ENCODE assay signal across 13 cellular contexts in the genomic region with DNA sequence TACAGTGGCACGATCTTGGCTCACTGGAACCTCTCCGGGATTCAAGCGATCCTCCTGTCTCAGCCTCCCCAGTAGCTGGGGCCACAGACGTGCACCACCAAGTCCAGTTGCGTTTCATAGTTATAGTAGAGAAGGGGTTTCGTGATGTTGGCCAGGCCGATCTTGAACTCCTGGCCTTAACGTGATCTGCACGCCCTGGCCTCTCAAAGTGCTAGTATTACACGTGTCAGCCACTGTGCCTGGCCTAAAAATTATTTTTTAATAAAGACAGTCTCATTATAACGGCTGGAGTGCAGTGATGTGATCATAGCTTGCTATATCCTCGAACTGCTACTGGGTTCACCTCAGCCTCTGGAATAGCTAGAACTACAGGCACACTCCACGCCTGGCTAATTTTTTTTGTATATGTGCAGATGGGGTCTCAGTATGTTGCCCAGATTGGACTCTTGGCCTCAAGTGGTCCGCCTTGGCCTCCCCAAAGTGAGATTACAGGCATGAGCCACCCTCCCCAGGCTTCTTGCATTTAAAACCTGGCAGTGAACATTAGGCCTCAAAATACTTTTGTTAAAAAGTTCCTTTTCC. TPM values are rescaled to one million over a fixed set of nuclear protein-coding genes. Genes with fewer than 3 reads are reported as not detected.
DNase-seq lines count a peak whose midpoint lies in the region; ATAC-seq and TF ChIP-seq lines count a peak whose summit lies in the region.
"Had no signal": no experiment of that assay in that cellular context is flagged by ENCODE, and none has a peak within 500 bp of the region (broad histone marks: within the 10 kb centered on the region; RNA-seq: fewer than 3 reads in every experiment).

No MANE protein-coding gene starts in this region.

- H3K36me3 ChIP-seq in Loucy (ENCODE audit: insufficient read depth, low read length): peaks cover 66% of the 10 kb centered on the region
- peaks cover 0 to 69% (median 56%) of the 10 kb centered on the region in 6 donors for H3K36me3 ChIP-seq in spleen

- no peak overlapping the region for H3K27ac ChIP-seq in spleen
- H3K27ac ChIP-seq: psoas muscle had no signal

- H3F3A ChIP-seq in Loucy (ENCODE audit: low read depth): no peaks in the 10 kb centered on the region

- H3K4me1 Mint-ChIP-seq in activated naive CD4-positive, alpha-beta T cell treated with anti-CD3 and anti-CD28 coated beads for 36 hours (ENCODE audit: low read depth): peaks cover 64% of the 10 kb centered on the region
- peaks cover 79% of the 10 kb centered on the region for H3K4me1 Mint-ChIP-seq in activated naive CD8-positive, alpha-beta T cell treated with anti-CD3 and anti-CD28 coated beads for 36 hours

- H3K27me3 Mint-ChIP-seq in activated naive CD4-positive, alpha-beta T cell treated with anti-CD3 and anti-CD28 coated beads for 36 hours (ENCODE audit: low read depth): no peaks in the 10 kb centered on the region
- H3K27me3 Mint-ChIP-seq in activated naive CD8-positive, alpha-beta T cell treated with anti-CD3 and anti-CD28 coated beads for 36 hours: peaks cover 25% of the 10 kb centered on the region
- H3K27me3 Mint-ChIP-seq: dendritic cell treated with granulocyte-macrophage colony-stimulating factor and Interleukin-4, amounts not matched to agents 40 ng/mL and 50 ng/mL, for 4 days had no signal

- peak overlapping the region; percentile 96 for H3K4me3 ChIP-seq in Loucy (ENCODE audit: low read length, poor library complexity, severe bottlenecking)
- H3K4me3 ChIP-seq in spleen: no peak overlapping the region
- H3K4me3 ChIP-seq: psoas muscle had no signal

- no peaks in the 10 kb centered on the region for H3K9me2 ChIP-seq in Loucy (replicated peaks; ENCODE audit: low read depth, low read length)

- ATAC-seq in HG02623 (IDR thresholded peaks at IDR 0.05; ENCODE audit: unreplicated experiment) (no peak), GM21360 (IDR thresholded peaks at IDR 0.05; ENCODE audit: unreplicated experiment) (no peak)
- ATAC-seq: psoas muscle had no signal

- H3K79me2 ChIP-seq in Loucy (ENCODE audit: insufficient read depth, low read length): peaks cover 94% of the 10 kb centered on the region

- H3K36me3 Mint-ChIP-seq in activated naive CD4-positive, alpha-beta T cell treated with anti-CD3 and anti-CD28 coated beads for 36 hours (ENCODE audit: low read depth): peaks cover 75% of the 10 kb centered on the region
- peaks cover 88% of the 10 kb centered on the region for H3K36me3 Mint-ChIP-seq in activated naive CD8-positive, alpha-beta T cell treated with anti-CD3 and anti-CD28 coated beads for 36 hours

- no peak for DNase-seq in activated naive CD4-positive, alpha-beta T cell treated with anti-CD3 and anti-CD28 coated beads for 36 hours
- no peak for DNase-seq in activated naive CD4-positive, alpha-beta T cell treated with anti-CD3 and anti-CD28 coated beads, Interleukin-2, amount 50 U/mL, for 16 hours
- DNase-seq in activated naive CD8-positive, alpha-beta T cell treated with anti-CD3 and anti-CD28 coated beads for 36 hours: no peak
- DNase-seq in spleen (peak; percentile 46), NCI-H82 treated with DMSO at 0.1 percent for 48 hours (lab: John Stamatoyannopoulos, UW; ENCODE audit: unreplicated experiment) (no peak)
- DNase-seq: activated CD4-positive, CD25-positive, alpha-beta regulatory T cell treated with anti-CD3 and anti-CD28 coated beads, Interleukin-2, amount 50 U/mL, for 72 hours; NCI-H1694 treated with DMSO at 0.1 percent for 48 hours; NCI-H82; psoas muscle had no signal

- H2AFZ ChIP-seq in Loucy (ENCODE audit: low read length): no peak overlapping the region

- no peak for TF ChIP-seq CTCF in Loucy (conservative IDR thresholded peaks at IDR 0.05; ENCODE audit: low read length)
- no peak for TF ChIP-seq CTCF in spleen (IDR thresholded peaks at IDR 0.05 in 8 of 11, conservative IDR thresholded peaks at IDR 0.05 in 3 of 11)

- H3K4me1 ChIP-seq in Loucy (ENCODE audit: insufficient read depth, low read length, poor library complexity, severe bottlenecking): peaks cover 22% of the 10 kb centered on the region
- H3K4me1 ChIP-seq in spleen: peaks cover 29 to 78% (median 48%) of the 10 kb centered on the region in 6 donors

- peak overlapping the region; percentile 88 for H3K4me2 ChIP-seq in Loucy (ENCODE audit: low read depth, low read length, poor library complexity, severe bottlenecking)

- WGBS in spleen, 5 donors: 78 to 86% (median 82%) methylated on average over 14 of the region's 14 CpGs

- H3K9ac ChIP-seq in Loucy (ENCODE audit: low read depth, low read length, poor library complexity, severe bottlenecking): no peak overlapping the region

- H4K20me1 ChIP-seq in Loucy (ENCODE audit: insufficient read depth, low read length, poor library complexity, severe bottlenecking): peaks cover 93% of the 10 kb centered on the region

- CTCF ChIA-PET in activated naive CD4-positive, alpha-beta T cell treated with anti-CD3 and anti-CD28 coated beads for 36 hours (lab: Charles Lee): interaction anchor here (0.6 to 1.8 kb wide), 4 partner anchors 9 to 169 kb away, joined by 3 to 9 read pairs (median 4); no protein-coding TSS in a partner anchor

- no peak overlapping the region for H3K27ac Mint-ChIP-seq in activated naive CD4-positive, alpha-beta T cell treated with anti-CD3 and anti-CD28 coated beads for 36 hours
- H3K27ac Mint-ChIP-seq in activated naive CD8-positive, alpha-beta T cell treated with anti-CD3 and anti-CD28 coated beads for 36 hours: peak overlapping the region; percentile 82
- H3K27ac Mint-ChIP-seq: dendritic cell treated with granulocyte-macrophage colony-stimulating factor and Interleukin-4, amounts not matched to agents 40 ng/mL and 50 ng/mL, for 4 days had no signal

- no peak for TF ChIP-seq POLR2A in spleen (IDR thresholded peaks at IDR 0.05)

- H3K9me3 Mint-ChIP-seq in activated naive CD4-positive, alpha-beta T cell treated with anti-CD3 and anti-CD28 coated beads for 36 hours: no peaks in the 10 kb centered on the region
- H3K9me3 Mint-ChIP-seq in activated naive CD8-positive, alpha-beta T cell treated with anti-CD3 and anti-CD28 coated beads for 36 hours: peaks cover 7% of the 10 kb centered on the region
- H3K9me3 Mint-ChIP-seq: dendritic cell treated with granulocyte-macrophage colony-stimulating factor and Interleukin-4, amounts not matched to agents 40 ng/mL and 50 ng/mL, for 4 days had no signal

- peak overlapping the region; percentile 27 for H3K4me3 Mint-ChIP-seq in activated naive CD4-positive, alpha-beta T cell treated with anti-CD3 and anti-CD28 coated beads for 36 hours
- peak overlapping the region; percentile 99 for H3K4me3 Mint-ChIP-seq in activated naive CD8-positive, alpha-beta T cell treated with anti-CD3 and anti-CD28 coated beads for 36 hours
- H3K4me3 Mint-ChIP-seq: dendritic cell treated with granulocyte-macrophage colony-stimulating factor and Interleukin-4, amounts not matched to agents 40 ng/mL and 50 ng/mL, for 4 days had no signal

- H3K27me3 ChIP-seq in Loucy (ENCODE audit: insufficient read depth, low read length, poor library complexity, severe bottlenecking): no peaks in the 10 kb centered on the region
- H3K27me3 ChIP-seq in spleen (replicated peaks in 1 of 7): no peaks in the 10 kb centered on the region

- intact Hi-C loops in activated naive CD4-positive, alpha-beta T cell treated with anti-CD3 and anti-CD28 coated beads for 36 hours (cut with micrococcal nuclease): loop anchor here (5.0 kb wide), 1 partner anchor 565 kb away; no protein-coding TSS in a partner anchor
- intact Hi-C loops in spleen (cut with DNase I; ENCODE audit: low total_unique reads): no loop called here

- no peaks in the 10 kb centered on the region for H3K9me3 ChIP-seq in Loucy (ENCODE audit: insufficient read depth, low read depth, low read length)
- H3K9me3 ChIP-seq in spleen: no peaks in the 10 kb centered on the region
- H3K9me3 ChIP-seq: psoas muscle had no signal

RNA-seq across cellular contexts. Expression of a gene that starts 4.4 kb away (rescaled TPM):
- total RNA-seq in activated naive CD4-positive, alpha-beta T cell treated with anti-CD3 and anti-CD28 coated beads for 36 hours: 1,000 to 10,000 TPM; 3,194 to 3,467 TPM
- total RNA-seq in activated naive CD8-positive, alpha-beta T cell treated with anti-CD3 and anti-CD28 coated beads for 36 hours: 1,000 to 10,000 TPM; 4,728 to 4,890 TPM
- total RNA-seq in spleen: 100 to 1,000 TPM; 441 to 681 (median 572) TPM
- polyA plus RNA-seq in spleen: 1,000 to 10,000 TPM; 1,521 to 2,472 (median 2,090) TPM

RNA-seq across cellular contexts. Expression of a gene that starts 27.4 kb away (rescaled TPM):
- total RNA-seq in activated naive CD4-positive, alpha-beta T cell treated with anti-CD3 and anti-CD28 coated beads for 36 hours: under 1 TPM in 1 of 2 experiments, not detected in 1; 0.17 TPM
- under 1 TPM; 0.21 to 0.28 TPM for total RNA-seq in activated naive CD8-positive, alpha-beta T cell treated with anti-CD3 and anti-CD28 coated beads for 36 hours
- under 1 TPM in 6 of 7 donors, not detected in 1; 0.22 to 0.74 (median 0.33) TPM for total RNA-seq in spleen
- under 1 TPM; 0.32 to 0.74 (median 0.33) TPM for polyA plus RNA-seq in spleen

Comparison
In these comparisons a context has a peak if more than half of its experiments do, and no peak if none do; other contexts are left out.
1. RNA of a gene that starts 4.4 kb away (total RNA-seq): 4,728 to 4,890 TPM in activated naive CD8-positive, alpha-beta T cell treated with anti-CD3 and anti-CD28 coated beads for 36 hours and 3,194 to 3,467 TPM in activated naive CD4-positive, alpha-beta T cell treated with anti-CD3 and anti-CD28 coated beads for 36 hours; 441 to 681 TPM in spleen; every median in the first group is over 4 times any median in the second.